ENCODE assay signal across 9 cellular contexts in genomic region chr5:88786217-88786560, GRCh38.
A peak's percentile ranks its signal among the peaks of the same experiment; 100 is the strongest.
DNase-seq lines count a peak whose midpoint lies in the region; ATAC-seq, FAIRE-seq and TF ChIP-seq lines count a peak whose summit lies in the region.
"Had no signal": no experiment of that assay in that cellular context is flagged by ENCODE, and none has a peak within 500 bp of the region (broad histone marks: within the 10 kb centered on the region; RNA-seq: fewer than 3 reads in every experiment).

No MANE protein-coding gene starts in this region.

- H3K36me3 ChIP-seq in hepatocyte (replicated peaks; ENCODE audit: insufficient read depth, low read depth) (no peaks in the 10 kb centered on the region), spleen (peaks cover 0 to 16% (median 0%) of the 10 kb centered on the region in 6 donors)

- H3K9me2 ChIP-seq in hepatocyte (replicated peaks; ENCODE audit: insufficient read depth): no peaks in the 10 kb centered on the region

- H4K20me1 ChIP-seq in hepatocyte (ENCODE audit: insufficient read depth, poor library complexity, severe bottlenecking): no peaks in the 10 kb centered on the region

- no peak for FAIRE-seq in urothelium cell line (lab: Jason Lieb, UNC)

- H3K27ac ChIP-seq in hepatocyte (peak overlapping the region; percentile 81), spleen (peak overlapping the region in 7 of 8 donors; percentile 43 to 71 (median 61))

- H3K27me3 ChIP-seq in hepatocyte: no peaks in the 10 kb centered on the region
- H3K27me3 ChIP-seq in spleen (replicated peaks in 1 of 7): no peaks in the 10 kb centered on the region

- peak; percentile 16 for DNase-seq in amniotic stem cell (lab: John Stamatoyannopoulos, UW)
- DNase-seq in hepatocyte (ENCODE audit: low spot score): peak; percentile 13
- DNase-seq in spleen: no peak
- no peak for DNase-seq in epidermal melanocyte (ENCODE audit: insufficient read length, low spot score)
- no peak for DNase-seq in stimulated activated CD4-positive, alpha-beta T cell treated with anti-CD3 and anti-CD28 coated beads, Interleukin-4, amount 100 ng/mL, for 4 hours
- no peak for DNase-seq in urothelium cell line (ENCODE audit: low spot score)

- 28% methylated on average over 2 of the region's 2 CpGs for WGBS in hepatocyte (ENCODE audit: low lambda C conversion rate, missing lambda C conversion rate)
- WGBS in spleen, 5 donors: 40 to 61% (median 59%) methylated on average over 2 of the region's 2 CpGs

- no peak for TF ChIP-seq POLR2A in spleen (IDR thresholded peaks at IDR 0.05)

- peak overlapping the region; percentile 42 for H3K4me2 ChIP-seq in hepatocyte

- TF ChIP-seq CTCF in hepatocyte (IDR thresholded peaks at IDR 0.05; ENCODE audit: poor library complexity): no peak
- no peak for TF ChIP-seq CTCF in spleen (IDR thresholded peaks at IDR 0.05 in 8 of 11, conservative IDR thresholded peaks at IDR 0.05 in 3 of 11)

- H3K4me1 ChIP-seq in hepatocyte (ENCODE audit: insufficient read depth) (peaks cover 14% of the 10 kb centered on the region), spleen (peaks cover 0 to 68% (median 34%) of the 10 kb centered on the region in 6 donors)

- H3K4me3 ChIP-seq in hepatocyte: no peak overlapping the region
- peak overlapping the region in 1 of 8 donors; percentile 1 for H3K4me3 ChIP-seq in spleen
- H3K4me3 ChIP-seq: skin epidermis had no signal

- H2AFZ ChIP-seq in hepatocyte: no peak overlapping the region

- intact Hi-C loops in spleen (cut with DNase I; ENCODE audit: low total_unique reads): no loop called here

- peak; percentile 2 for ATAC-seq in GM19035 (IDR thresholded peaks at IDR 0.05; ENCODE audit: unreplicated experiment)
- ATAC-seq in GM21576 (IDR thresholded peaks at IDR 0.05; ENCODE audit: unreplicated experiment): no peak

- H3K9me3 ChIP-seq in hepatocyte (ENCODE audit: low read depth): no peaks in the 10 kb centered on the region
- H3K9me3 ChIP-seq in spleen: no peaks in the 10 kb centered on the region

- H3K79me2 ChIP-seq in hepatocyte: no peaks in the 10 kb centered on the region

Comparison
In these comparisons a context has a peak if more than half of its experiments do, and no peak if none do; other contexts are left out.
1. DNase-seq: peak in amniotic stem cell (single experiment) and hepatocyte (single experiment); none in spleen (single experiment), epidermal melanocyte (single experiment), stimulated activated CD4-positive, alpha-beta T cell treated with anti-CD3 and anti-CD28 coated beads, Interleukin-4, amount 100 ng/mL, for 4 hours (0 of 2) and urothelium cell line (single experiment).